1 cellular context compared by ENCODE assay signal in genomic region chr12:119940881-119941280, GRCh38.
TF ChIP-seq lines count a peak whose summit lies in the region.

No MANE protein-coding gene starts in this region.

TF ChIP-seq in GM23338, 12 proteins besides CTCF, POLR2A, EP300 and RAD21 (continued from another document):
- TF ChIP-seq, protein P1, sequence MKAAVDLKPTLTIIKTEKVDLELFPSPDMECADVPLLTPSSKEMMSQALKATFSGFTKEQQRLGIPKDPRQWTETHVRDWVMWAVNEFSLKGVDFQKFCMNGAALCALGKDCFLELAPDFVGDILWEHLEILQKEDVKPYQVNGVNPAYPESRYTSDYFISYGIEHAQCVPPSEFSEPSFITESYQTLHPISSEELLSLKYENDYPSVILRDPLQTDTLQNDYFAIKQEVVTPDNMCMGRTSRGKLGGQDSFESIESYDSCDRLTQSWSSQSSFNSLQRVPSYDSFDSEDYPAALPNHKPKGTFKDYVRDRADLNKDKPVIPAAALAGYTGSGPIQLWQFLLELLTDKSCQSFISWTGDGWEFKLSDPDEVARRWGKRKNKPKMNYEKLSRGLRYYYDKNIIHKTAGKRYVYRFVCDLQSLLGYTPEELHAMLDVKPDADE (IDR thresholded peaks at IDR 0.05): no peak
- TF ChIP-seq EZH2 (IDR thresholded peaks at IDR 0.05; ENCODE audit: low read depth, unreplicated experiment) (no peak), POLR2AphosphoS5 (IDR thresholded peaks at IDR 0.05; ENCODE audit: low read depth) (no peak), ZNF462 (CRISPR knock-in tag; IDR thresholded peaks at IDR 0.05) (no peak)
